ENCODE assay signal across 21 cellular contexts in genomic region chr7:76301000-76301399, GRCh38. TPM values are rescaled to one million over a fixed set of nuclear protein-coding genes. Genes with fewer than 3 reads are reported as not detected.
DNase-seq lines count a peak whose midpoint lies in the region; ATAC-seq and TF ChIP-seq lines count a peak whose summit lies in the region.
"Had no signal": no experiment of that assay in that cellular context is flagged by ENCODE, and none has a peak within 500 bp of the region (broad histone marks: within the 10 kb centered on the region; RNA-seq: fewer than 3 reads in every experiment).

No MANE protein-coding gene starts in this region.

- peak overlapping the region; percentile 16 for H3K4me3 Mint-ChIP-seq in activated T-cell treated with anti-CD3 and anti-CD28 coated beads, Interleukin-2, amount 50 U/mL, for 4 hours
- no peak overlapping the region for H3K4me3 Mint-ChIP-seq in CD14-positive monocyte
- H3K4me3 Mint-ChIP-seq: activated CD8-positive, alpha-beta T cell treated with anti-CD3 and anti-CD28 coated beads, Interleukin-2, amount 10 ng/mL, durations not matched to agents 7 days and 5 days had no signal

- no peak overlapping the region for H4K12ac ChIP-seq in trophoblast cell (ENCODE audit: low read depth, low read length)

- H3K27me3 Mint-ChIP-seq in activated T-cell treated with anti-CD3 and anti-CD28 coated beads, Interleukin-2, amount 50 U/mL, for 4 hours (ENCODE audit: low read depth): no peaks in the 10 kb centered on the region
- peaks cover 5 to 23% (median 14%) of the 10 kb centered on the region in 3 donors for H3K27me3 Mint-ChIP-seq in CD14-positive monocyte (ENCODE audit: low read depth in 3 of 3)

- TF ChIP-seq POLR2A in transverse colon (IDR thresholded peaks at IDR 0.05): no peak
- no peak for TF ChIP-seq POLR2A in erythroblast (IDR thresholded peaks at IDR 0.05; ENCODE audit: low read length)

- no peak overlapping the region for H2AFZ ChIP-seq in trophoblast cell (ENCODE audit: insufficient read depth, low read length, poor library complexity)

- no peak overlapping the region for H3K4me2 ChIP-seq in trophoblast cell (ENCODE audit: low read length)
- H3K4me2 ChIP-seq: smooth muscle cell had no signal

- peaks cover 34% of the 10 kb centered on the region for H3K79me1 ChIP-seq in trophoblast cell (ENCODE audit: low read length)

- H3K36me3 Mint-ChIP-seq in activated T-cell treated with anti-CD3 and anti-CD28 coated beads, Interleukin-2, amount 50 U/mL, for 4 hours (ENCODE audit: insufficient read depth): no peaks in the 10 kb centered on the region
- H3K36me3 Mint-ChIP-seq in CD14-positive monocyte: no peaks in the 10 kb centered on the region

- TF ChIP-seq CTCF in coronary artery (IDR thresholded peaks at IDR 0.05) (no peak), transverse colon (IDR thresholded peaks at IDR 0.05) (no peak), CD14-positive monocyte (IDR thresholded peaks at IDR 0.05) (no peak)

- no peak overlapping the region for H4K8ac ChIP-seq in trophoblast cell (ENCODE audit: low read depth, low read length)

- H2BK12ac ChIP-seq in trophoblast cell (ENCODE audit: low read length): peak overlapping the region; percentile 59

- no peaks in the 10 kb centered on the region for H3K9me3 Mint-ChIP-seq in activated T-cell treated with anti-CD3 and anti-CD28 coated beads, Interleukin-2, amount 50 U/mL, for 4 hours
- peaks cover 0 to 1% (median 0%) of the 10 kb centered on the region in 7 donors for H3K9me3 Mint-ChIP-seq in CD14-positive monocyte
- H3K9me3 Mint-ChIP-seq: effector memory CD8-positive, alpha-beta T cell had no signal

- H3K4ac ChIP-seq in trophoblast cell (ENCODE audit: low read depth, low read length): no peak overlapping the region

- H3K27me3 ChIP-seq in trophoblast cell (ENCODE audit: insufficient read depth, low read length) (no peaks in the 10 kb centered on the region), transverse colon (no peaks in the 10 kb centered on the region)
- H3K27me3 ChIP-seq: brain microvascular endothelial cell had no signal

- peak overlapping the region; percentile 50 for H4K91ac ChIP-seq in trophoblast cell (ENCODE audit: low read depth, low read length)

- H3K27ac ChIP-seq in coronary artery: peak overlapping the region; percentile 27 to 99
- no peak overlapping the region for H3K27ac ChIP-seq in trophoblast cell (ENCODE audit: low read depth, low read length)
- H3K27ac ChIP-seq in transverse colon: peak overlapping the region in 3 of 4 donors; percentile 94 to 99 (median 98)
- H3K27ac ChIP-seq: brain microvascular endothelial cell, SJCRH30 had no signal

- WGBS in trophoblast cell (ENCODE audit: extremely low coverage, insufficient coverage, insufficient read length): no CpG with 5 or more reads among the region's 3 CpGs
- 88 to 90% methylated on average over 3 of the region's 3 CpGs for WGBS in transverse colon (ENCODE audit: low coverage in 1 of 2), 2 donors

- intact Hi-C loops in transverse colon (cut with DNase I; ENCODE audit: low total_unique reads): no loop called here
- intact Hi-C loops in CD14-positive monocyte (cut with micrococcal nuclease): no loop called here

- H3K14ac ChIP-seq in trophoblast cell (ENCODE audit: low read length): no peak overlapping the region

- no peak overlapping the region for H3K4me3 ChIP-seq in coronary artery
- H3K4me3 ChIP-seq in trophoblast cell (ENCODE audit: low read depth, low read length): no peak overlapping the region
- H3K4me3 ChIP-seq in transverse colon: no peak overlapping the region
- H3K4me3 ChIP-seq: lung, SJCRH30 had no signal

- H3K4me1 ChIP-seq in trophoblast cell (ENCODE audit: control insufficient read depth in 1 of 2, insufficient read depth in 2 of 2, low read length in 2 of 2) (peaks cover 12 to 26% of the 10 kb centered on the region in 2 experiments), transverse colon (peaks cover 11 to 45% (median 42%) of the 10 kb centered on the region in 4 donors)

- no peak for DNase-seq in activated T-cell treated with anti-CD3 and anti-CD28 coated beads, Interleukin-2, amount 50 U/mL, for 4 hours
- no peak for DNase-seq in activated T-cell treated with anti-CD3 and anti-CD28 coated beads, Interleukin-2, amount 50 U/mL, for 48 hours
- no peak for DNase-seq in coronary artery (ENCODE audit: low spot score)
- DNase-seq in trophoblast cell: no peak
- no peak for DNase-seq in transverse colon
- DNase-seq in CD14-positive monocyte (ENCODE audit: low spot score): no peak
- DNase-seq in erythroblast (lab: John Stamatoyannopoulos, UW): no peak
- DNase-seq in NCI-H1694 treated with DMSO at 0.1 percent for 48 hours (lab: John Stamatoyannopoulos, UW): no peak
- DNase-seq: 8988T; activated CD8-positive, alpha-beta T cell treated with anti-CD3 and anti-CD28 coated beads, Interleukin-2, amount 10 ng/mL, durations not matched to agents 7 days and 5 days; brain microvascular endothelial cell; effector memory CD8-positive, alpha-beta T cell; GDM1; glutamatergic neuron; Kasumi-1; NCI-H524; stimulated activated CD4-positive, alpha-beta T cell treated with anti-CD3 and anti-CD28 coated beads, Interleukin-2, amount 100 ng/mL, for 24 hours had no signal

- no peak overlapping the region for H3K27ac Mint-ChIP-seq in CD14-positive monocyte
- H3K27ac Mint-ChIP-seq: activated CD8-positive, alpha-beta T cell treated with anti-CD3 and anti-CD28 coated beads, Interleukin-2, amount 10 ng/mL, durations not matched to agents 7 days and 5 days; effector memory CD8-positive, alpha-beta T cell had no signal

- H3K79me2 ChIP-seq in trophoblast cell (ENCODE audit: control insufficient read depth, insufficient read depth, low read length, poor library complexity): peaks cover 7% of the 10 kb centered on the region

- peaks cover 8 to 10% of the 10 kb centered on the region in 2 experiments for H3K36me3 ChIP-seq in trophoblast cell (ENCODE audit: control insufficient read depth in 1 of 2, insufficient read depth in 2 of 2, low read length in 2 of 2)
- H3K36me3 ChIP-seq in transverse colon: no peaks in the 10 kb centered on the region
- H3K36me3 ChIP-seq: brain microvascular endothelial cell had no signal

- in situ Hi-C loops in transverse colon (cut with MboI; ENCODE audit: low pct_ligation_motif_present in 1 of 4, low pct_unique_long_range_greater_than_20kb in 1 of 4, low sequenced_read_pairs in 3 of 4): no loop called here

- no peak overlapping the region for H3K23ac ChIP-seq in trophoblast cell (ENCODE audit: low read length)

- H3K9ac ChIP-seq in trophoblast cell (ENCODE audit: low read length): no peak overlapping the region

- H2AK5ac ChIP-seq in trophoblast cell (ENCODE audit: low read length): peak overlapping the region; percentile 2

- peaks cover 18% of the 10 kb centered on the region for H3K4me1 Mint-ChIP-seq in activated T-cell treated with anti-CD3 and anti-CD28 coated beads, Interleukin-2, amount 50 U/mL, for 4 hours (ENCODE audit: low read depth)
- H3K4me1 Mint-ChIP-seq in CD14-positive monocyte: peaks cover 18% of the 10 kb centered on the region

- H3K9me3 ChIP-seq in trophoblast cell (ENCODE audit: insufficient read depth, low read depth, low read length): no peaks in the 10 kb centered on the region
- no peaks in the 10 kb centered on the region for H3K9me3 ChIP-seq in transverse colon
- H3K9me3 ChIP-seq: SJCRH30 had no signal

- H3K18ac ChIP-seq in trophoblast cell (ENCODE audit: low read length): no peak overlapping the region

- TF ChIP-seq EP300 in transverse colon (IDR thresholded peaks at IDR 0.05; ENCODE audit: low read depth): no peak

- H2BK120ac ChIP-seq in trophoblast cell (ENCODE audit: insufficient read depth, low read length, poor library complexity): no peak overlapping the region

- no peak for ATAC-seq in activated T-cell treated with anti-CD3 and anti-CD28 coated beads, Interleukin-2, amount 50 U/mL, for 4 hours
- ATAC-seq: activated CD8-positive, alpha-beta T cell treated with anti-CD3 and anti-CD28 coated beads, Interleukin-2, amount 10 ng/mL, durations not matched to agents 7 days and 5 days; effector memory CD8-positive, alpha-beta T cell; Panc1 had no signal

- no peak overlapping the region for H2BK5ac ChIP-seq in trophoblast cell (ENCODE audit: low read depth, low read length, poor library complexity)

RNA-seq across cellular contexts. Expression of gene HSPB1, which starts 1.5 kb away (rescaled TPM):
- total RNA-seq in activated T-cell treated with anti-CD3 and anti-CD28 coated beads, Interleukin-2, amount 50 U/mL, for 4 hours: 10 to 100 TPM; 50.3 to 57.0 (median 53.8) TPM
- 1,533 and 1,664 TPM in 2 replicates for polyA plus RNA-seq in trophoblast cell (2013)
- total RNA-seq in transverse colon: 1,000 to 10,000 TPM in 1 of 4 donors, 100 to 1,000 TPM in 3; 387 to 1,086 (median 519) TPM
- polyA plus RNA-seq in CD14-positive monocyte: 1 to 10 TPM; 8.3 to 8.9 TPM

RNA-seq across cellular contexts. Expression of gene YWHAG, which starts 57.8 kb away (rescaled TPM):
- 100 to 1,000 TPM; 164 to 173 (median 173) TPM for total RNA-seq in activated T-cell treated with anti-CD3 and anti-CD28 coated beads, Interleukin-2, amount 50 U/mL, for 4 hours
- polyA plus RNA-seq in trophoblast cell (2013): 95.3 and 99.5 TPM in 2 replicates
- 10 to 100 TPM; 35.9 to 71.6 (median 48.2) TPM for total RNA-seq in transverse colon
- 10 to 100 TPM in 1 of 2 donors, 1 to 10 TPM in 1; 6.9 to 12.2 TPM for polyA plus RNA-seq in CD14-positive monocyte

Comparison
In these comparisons a context has a peak if more than half of its experiments do, and no peak if none do; other contexts are left out.
1. RNA of gene HSPB1, which starts 1.5 kb away (total RNA-seq): 387 to 1,086 TPM in transverse colon; 50.3 to 57.0 TPM in activated T-cell treated with anti-CD3 and anti-CD28 coated beads, Interleukin-2, amount 50 U/mL, for 4 hours; every median in the first group is over 4 times any median in the second.